ENCODE assay signal across 15 cellular contexts in genomic region chr13:70375718-70376117, GRCh38.
"Had no signal": no experiment of that assay in that cellular context is flagged by ENCODE, and none has a peak within 500 bp of the region (broad histone marks: within the 10 kb centered on the region; RNA-seq: fewer than 3 reads in every experiment).

No MANE protein-coding gene starts in this region.

- DNase-seq: activated CD4-positive, alpha-beta T cell treated with anti-CD3 and anti-CD28 coated beads, Interleukin-2, amount 50 U/mL, for 1 hour; activated CD8-positive, alpha-beta memory T cell treated with anti-CD3 and anti-CD28 coated beads for 24 hours; activated naive CD4-positive, alpha-beta T cell treated with Interleukin-2 at 50 U/mL for 16 hours; dorsolateral prefrontal cortex; kidney glomerular epithelial cell; right lobe of liver; spleen; stimulated activated naive CD8-positive, alpha-beta T cell treated with anti-CD3 and anti-CD28 coated beads, Interleukin-15, amount 100 ng/mL, for 72 hours; upper lobe of left lung had no signal

- H3K27me3 ChIP-seq: esophagus muscularis mucosa, right lobe of liver, spleen, upper lobe of left lung had no signal

- H3K4me1 ChIP-seq: esophagus muscularis mucosa, right lobe of liver, spleen, upper lobe of left lung had no signal

- H3K27ac ChIP-seq: dorsolateral prefrontal cortex, esophagus muscularis mucosa, right lobe of liver, spleen, upper lobe of left lung had no signal

- H3K9me3 Mint-ChIP-seq: nephron; stimulated activated naive CD8-positive, alpha-beta T cell treated with anti-CD3 and anti-CD28 coated beads, Interleukin-15, amount 100 ng/mL, for 72 hours had no signal

- H3K27ac Mint-ChIP-seq: activated T-helper 17 cell treated with anti-CD3 and anti-CD28 coated beads, Interleukin-2, amount 50 U/mL, for 72 hours; nephron; progenitor cell of endocrine pancreas; stimulated activated naive CD8-positive, alpha-beta T cell treated with anti-CD3 and anti-CD28 coated beads, Interleukin-15, amount 100 ng/mL, for 72 hours; T-helper 2 cell treated with Interferon-gamma antibody and Interleukin-4, amounts not matched to agents 5 μg/mL and 100 μg/mL, for 36 hours had no signal

- H3K27me3 Mint-ChIP-seq: activated T-helper 17 cell treated with anti-CD3 and anti-CD28 coated beads, Interleukin-2, amount 50 U/mL, for 72 hours; progenitor cell of endocrine pancreas; stimulated activated naive CD8-positive, alpha-beta T cell treated with anti-CD3 and anti-CD28 coated beads, Interleukin-15, amount 100 ng/mL, for 72 hours had no signal

- H3K4me3 ChIP-seq: dorsolateral prefrontal cortex, esophagus muscularis mucosa, right lobe of liver, spleen, upper lobe of left lung had no signal

- H3K4me3 Mint-ChIP-seq: activated T-helper 17 cell treated with anti-CD3 and anti-CD28 coated beads, Interleukin-2, amount 50 U/mL, for 72 hours; nephron; stimulated activated naive CD8-positive, alpha-beta T cell treated with anti-CD3 and anti-CD28 coated beads, Interleukin-15, amount 100 ng/mL, for 72 hours; T-helper 2 cell treated with Interferon-gamma antibody and Interleukin-4, amounts not matched to agents 5 μg/mL and 100 μg/mL, for 36 hours had no signal

- ATAC-seq: activated CD4-positive, CD25-positive, alpha-beta regulatory T cell treated with anti-CD3 and anti-CD28 coated beads, Interleukin-2, amount 50 U/mL, for 24 hours; activated T-helper 17 cell treated with anti-CD3 and anti-CD28 coated beads, Interleukin-2, amount 50 U/mL, for 72 hours; right lobe of liver; stimulated activated naive CD8-positive, alpha-beta T cell treated with anti-CD3 and anti-CD28 coated beads, Interleukin-15, amount 100 ng/mL, for 72 hours had no signal

- H3K4me1 Mint-ChIP-seq: activated T-helper 17 cell treated with anti-CD3 and anti-CD28 coated beads, Interleukin-2, amount 50 U/mL, for 72 hours; nephron; stimulated activated naive CD8-positive, alpha-beta T cell treated with anti-CD3 and anti-CD28 coated beads, Interleukin-15, amount 100 ng/mL, for 72 hours had no signal

- H3K36me3 ChIP-seq: esophagus muscularis mucosa, right lobe of liver, spleen, upper lobe of left lung had no signal

- H3K9me3 ChIP-seq: esophagus muscularis mucosa, right lobe of liver, upper lobe of left lung had no signal
